Comparison of ENCODE assay signal across 1 cellular context in the genomic region with DNA sequence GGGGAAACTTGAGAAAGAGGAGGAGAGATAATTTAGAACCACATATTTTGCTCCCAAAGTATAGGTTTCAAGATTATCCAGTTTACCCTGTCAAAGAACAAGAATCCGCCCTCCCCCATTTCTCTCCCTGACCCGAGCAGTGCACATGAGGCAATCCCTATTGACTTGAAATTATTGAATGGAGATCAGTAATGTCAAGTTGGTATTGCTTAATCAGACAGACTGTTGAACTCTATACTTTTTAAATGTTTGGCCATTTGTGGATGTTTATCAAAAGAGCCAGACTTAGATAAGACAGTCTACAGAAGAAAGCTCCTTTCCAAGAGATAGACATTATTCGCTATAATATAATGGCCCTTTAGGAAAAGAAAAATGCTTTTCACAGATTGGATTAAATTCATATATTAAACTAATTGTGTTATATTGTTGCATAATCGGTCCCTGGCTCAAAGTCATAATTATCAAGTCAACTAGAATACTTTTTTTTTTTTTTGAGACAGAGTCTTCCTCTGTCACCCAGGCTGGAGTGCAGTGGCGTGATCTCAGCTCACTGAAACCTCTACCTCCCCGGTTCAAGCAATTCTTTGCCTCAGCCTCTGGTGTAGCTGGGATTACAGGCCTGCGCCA.
TF ChIP-seq lines count a peak whose summit lies in the region.

No MANE protein-coding gene starts in this region.

TF ChIP-seq in K562, 482 proteins besides CTCF, POLR2A, EP300 and RAD21:
- TF ChIP-seq TRIM24 (IDR thresholded peaks at IDR 0.05) (no peak), SAP30 (IDR thresholded peaks at IDR 0.05; ENCODE audit: borderline replicate concordance, insufficient read depth, low read depth, low read length, poor library complexity, severe bottlenecking) (no peak), CEBPB (tag; IDR thresholded peaks at IDR 0.05) (peak; percentile 91), SMARCB1 (IDR thresholded peaks at IDR 0.05; ENCODE audit: insufficient read length, low read depth) (no peak), CEBPG (CRISPR knock-in tag; IDR thresholded peaks at IDR 0.05) (peak; percentile 56), CEBPG (tag; conservative IDR thresholded peaks at IDR 0.05 in 1 of 2, IDR thresholded peaks at IDR 0.05 in 1 of 2) (peak; percentile 85 to 95), YBX1 (IDR thresholded peaks at IDR 0.05) (no peak), TCF3 (CRISPR knock-in tag; IDR thresholded peaks at IDR 0.05) (0 out of 2 replicates have a peak, but pooled peaks have one; percentile 5), TAL1 (IDR thresholded peaks at IDR 0.05) (0 out of 2 replicates have a peak, but pooled peaks have one; percentile 11), NCOA1 (IDR thresholded peaks at IDR 0.05; ENCODE audit: low read depth) (no peak), NCOA4 (IDR thresholded peaks at IDR 0.05; ENCODE audit: partially characterized antibody) (no peak), SMARCA4 (IDR thresholded peaks at IDR 0.05) (0 out of 2 replicates have a peak, but pooled peaks have one; percentile 22), TEAD4 (IDR thresholded peaks at IDR 0.05; ENCODE audit: low read length) (0 out of 2 replicates have a peak, but pooled peaks have one; percentile 6), TEAD4 (CRISPR knock-in tag; IDR thresholded peaks at IDR 0.05; ENCODE audit: borderline replicate concordance) (no peak), JUND (IDR thresholded peaks at IDR 0.05; ENCODE audit: borderline replicate concordance, low read depth, low read length) (no peak), JUND (tag; IDR thresholded peaks at IDR 0.05; ENCODE audit: borderline replicate concordance, low read depth, low read length) (0 out of 3 replicates have a peak, but pooled peaks have one; percentile 10), ZNF436 (CRISPR knock-in tag; IDR thresholded peaks at IDR 0.05) (no peak), RB1 (IDR thresholded peaks at IDR 0.05; ENCODE audit: low read depth) (no peak), MCM2 (IDR thresholded peaks at IDR 0.05; ENCODE audit: low read depth) (no peak), SOX6 (IDR thresholded peaks at IDR 0.05) (0 out of 2 replicates have a peak, but pooled peaks have one; percentile 7), NR2C1 (IDR thresholded peaks at IDR 0.05) (no peak), NR2C1 (tag; IDR thresholded peaks at IDR 0.05) (0 out of 2 replicates have a peak, but pooled peaks have one; percentile 9)
- TF ChIP-seq, protein P1, sequence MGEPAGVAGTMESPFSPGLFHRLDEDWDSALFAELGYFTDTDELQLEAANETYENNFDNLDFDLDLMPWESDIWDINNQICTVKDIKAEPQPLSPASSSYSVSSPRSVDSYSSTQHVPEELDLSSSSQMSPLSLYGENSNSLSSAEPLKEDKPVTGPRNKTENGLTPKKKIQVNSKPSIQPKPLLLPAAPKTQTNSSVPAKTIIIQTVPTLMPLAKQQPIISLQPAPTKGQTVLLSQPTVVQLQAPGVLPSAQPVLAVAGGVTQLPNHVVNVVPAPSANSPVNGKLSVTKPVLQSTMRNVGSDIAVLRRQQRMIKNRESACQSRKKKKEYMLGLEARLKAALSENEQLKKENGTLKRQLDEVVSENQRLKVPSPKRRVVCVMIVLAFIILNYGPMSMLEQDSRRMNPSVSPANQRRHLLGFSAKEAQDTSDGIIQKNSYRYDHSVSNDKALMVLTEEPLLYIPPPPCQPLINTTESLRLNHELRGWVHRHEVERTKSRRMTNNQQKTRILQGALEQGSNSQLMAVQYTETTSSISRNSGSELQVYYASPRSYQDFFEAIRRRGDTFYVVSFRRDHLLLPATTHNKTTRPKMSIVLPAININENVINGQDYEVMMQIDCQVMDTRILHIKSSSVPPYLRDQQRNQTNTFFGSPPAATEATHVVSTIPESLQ (CRISPR knock-in tag; IDR thresholded peaks at IDR 0.05), result no peak
- TF ChIP-seq, protein P2, sequence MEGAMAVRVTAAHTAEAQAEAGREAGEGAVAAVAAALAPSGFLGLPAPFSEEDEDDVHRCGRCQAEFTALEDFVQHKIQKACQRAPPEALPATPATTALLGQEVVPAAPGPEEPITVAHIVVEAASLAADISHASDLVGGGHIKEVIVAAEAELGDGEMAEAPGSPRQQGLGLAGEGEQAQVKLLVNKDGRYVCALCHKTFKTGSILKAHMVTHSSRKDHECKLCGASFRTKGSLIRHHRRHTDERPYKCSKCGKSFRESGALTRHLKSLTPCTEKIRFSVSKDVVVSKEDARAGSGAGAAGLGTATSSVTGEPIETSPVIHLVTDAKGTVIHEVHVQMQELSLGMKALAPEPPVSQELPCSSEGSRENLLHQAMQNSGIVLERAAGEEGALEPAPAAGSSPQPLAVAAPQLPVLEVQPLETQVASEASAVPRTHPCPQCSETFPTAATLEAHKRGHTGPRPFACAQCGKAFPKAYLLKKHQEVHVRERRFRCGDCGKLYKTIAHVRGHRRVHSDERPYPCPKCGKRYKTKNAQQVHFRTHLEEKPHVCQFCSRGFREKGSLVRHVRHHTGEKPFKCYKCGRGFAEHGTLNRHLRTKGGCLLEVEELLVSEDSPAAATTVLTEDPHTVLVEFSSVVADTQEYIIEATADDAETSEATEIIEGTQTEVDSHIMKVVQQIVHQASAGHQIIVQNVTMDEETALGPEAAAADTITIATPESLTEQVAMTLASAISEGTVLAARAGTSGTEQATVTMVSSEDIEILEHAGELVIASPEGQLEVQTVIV (CRISPR knock-in tag; IDR thresholded peaks at IDR 0.05; ENCODE audit: borderline replicate concordance), result no peak
